Comparison of ENCODE assay signal across 24 cellular contexts in genomic region chr19:46387713-46388130, GRCh38. TPM values are rescaled to one million over a fixed set of nuclear protein-coding genes. Genes with fewer than 3 reads are reported as not detected.
"Had no signal": no experiment of that assay in that cellular context is flagged by ENCODE, and none has a peak within 500 bp of the region (broad histone marks: within the 10 kb centered on the region; RNA-seq: fewer than 3 reads in every experiment).

No MANE protein-coding gene starts in this region.

- H3K4me3 Mint-ChIP-seq: activated CD4-positive, alpha-beta memory T cell treated with anti-CD3 and anti-CD28 coated beads, Interleukin-2, amount 10 ng/mL, durations not matched to agents 7 days and 5 days; activated CD4-positive, alpha-beta T cell treated with anti-CD3 and anti-CD28 coated beads, Interleukin-2, amount 10 ng/mL, durations not matched to agents 7 days and 5 days; T-cell had no signal

- H3K27me3 Mint-ChIP-seq: activated CD4-positive, alpha-beta memory T cell treated with anti-CD3 and anti-CD28 coated beads, Interleukin-2, amount 10 ng/mL, durations not matched to agents 7 days and 5 days; activated CD4-positive, alpha-beta T cell treated with anti-CD3 and anti-CD28 coated beads, Interleukin-2, amount 10 ng/mL, durations not matched to agents 7 days and 5 days; T-cell had no signal

- DNase-seq: activated CD4-positive, alpha-beta memory T cell treated with anti-CD3 and anti-CD28 coated beads, Interleukin-2, amount 10 ng/mL, durations not matched to agents 7 days and 5 days; activated CD4-positive, alpha-beta T cell treated with anti-CD3 and anti-CD28 coated beads, Interleukin-2, amount 10 ng/mL, durations not matched to agents 7 days and 5 days; activated CD4-positive, CD25-positive, alpha-beta regulatory T cell; activated T-cell treated with anti-CD3 and anti-CD28 coated beads for 4 hours; brain microvascular endothelial cell; NCI-H1092; NCI-H1417; NCI-H1930; NCI-H2107; NCI-H2171 treated with DMSO at 0.1 percent for 48 hours; NCI-H345; NCI-H510A; NCI-H526 treated with DMSO at 0.1 percent for 48 hours; NCI-H82; T-cell had no signal

- H3K9me3 Mint-ChIP-seq: activated CD4-positive, alpha-beta T cell treated with anti-CD3 and anti-CD28 coated beads, Interleukin-2, amount 10 ng/mL, durations not matched to agents 7 days and 5 days; activated naive CD4-positive, alpha-beta T cell treated with anti-CD3 and anti-CD28 coated beads, Interleukin-2, amount 50 U/mL, for 72 hours; T-cell had no signal

- H3K27me3 ChIP-seq: brain microvascular endothelial cell, cardiac muscle cell had no signal

- H3K4me3 ChIP-seq: cardiac muscle cell, SK-N-MC had no signal

- H3K4me1 Mint-ChIP-seq: activated CD4-positive, alpha-beta memory T cell treated with anti-CD3 and anti-CD28 coated beads, Interleukin-2, amount 10 ng/mL, durations not matched to agents 7 days and 5 days had no signal

- H3K27ac Mint-ChIP-seq: activated CD4-positive, alpha-beta memory T cell treated with anti-CD3 and anti-CD28 coated beads, Interleukin-2, amount 10 ng/mL, durations not matched to agents 7 days and 5 days; activated CD4-positive, alpha-beta T cell treated with anti-CD3 and anti-CD28 coated beads, Interleukin-2, amount 10 ng/mL, durations not matched to agents 7 days and 5 days; activated naive CD4-positive, alpha-beta T cell treated with anti-CD3 and anti-CD28 coated beads, Interleukin-2, amount 50 U/mL, for 72 hours; T-cell had no signal

- H3K27ac ChIP-seq: brain microvascular endothelial cell, cardiac muscle cell, KMS-11, SK-N-MC, VCaP had no signal

- ATAC-seq: activated naive CD4-positive, alpha-beta T cell treated with anti-CD3 and anti-CD28 coated beads, Interleukin-2, amount 50 U/mL, for 72 hours; T-cell had no signal

RNA-seq across cellular contexts. Expression of gene CCDC8, which starts 25.6 kb away (rescaled TPM):
- total RNA-seq: activated CD4-positive, alpha-beta memory T cell treated with anti-CD3 and anti-CD28 coated beads, Interleukin-2, amount 10 ng/mL, durations not matched to agents 7 days and 5 days; activated CD4-positive, alpha-beta T cell treated with anti-CD3 and anti-CD28 coated beads, Interleukin-2, amount 10 ng/mL, durations not matched to agents 7 days and 5 days; activated CD8-positive, alpha-beta memory T cell treated with anti-CD3 and anti-CD28 coated beads for 36 hours; activated naive CD4-positive, alpha-beta T cell treated with anti-CD3 and anti-CD28 coated beads, Interleukin-2, amount 50 U/mL, for 72 hours; MCF 10A; T-helper 2 cell treated with Interferon-gamma antibody and Interleukin-4, amounts not matched to agents 100 ng/mL and 5 ng/mL, for 36 hours had no signal

RNA-seq across cellular contexts. Expression of gene PNMA8C, which starts 41.0 kb away (rescaled TPM):
- total RNA-seq: activated CD4-positive, alpha-beta memory T cell treated with anti-CD3 and anti-CD28 coated beads, Interleukin-2, amount 10 ng/mL, durations not matched to agents 7 days and 5 days; activated CD4-positive, alpha-beta T cell treated with anti-CD3 and anti-CD28 coated beads, Interleukin-2, amount 10 ng/mL, durations not matched to agents 7 days and 5 days; activated CD8-positive, alpha-beta memory T cell treated with anti-CD3 and anti-CD28 coated beads for 36 hours; activated naive CD4-positive, alpha-beta T cell treated with anti-CD3 and anti-CD28 coated beads, Interleukin-2, amount 50 U/mL, for 72 hours; MCF 10A; RPMI7951; T-cell; T-helper 2 cell treated with Interferon-gamma antibody and Interleukin-4, amounts not matched to agents 100 ng/mL and 5 ng/mL, for 36 hours had no signal
